Comparison of ENCODE assay signal across 7 cellular contexts in genomic region chr11:35678975-35679374, GRCh38.
"Had no signal": no experiment of that assay in that cellular context is flagged by ENCODE, and none has a peak within 500 bp of the region (broad histone marks: within the 10 kb centered on the region; RNA-seq: fewer than 3 reads in every experiment).

No MANE protein-coding gene starts in this region.

- H3K4me2 ChIP-seq: GM23338 had no signal

- H2AFZ ChIP-seq: GM23338 had no signal

- H3K27ac ChIP-seq: HL-60 had no signal

- H3K36me3 ChIP-seq: HAP-1 had no signal

- DNase-seq: H7, HFFc6, KG1 had no signal

- H3K4me3 ChIP-seq: GM23338, HAP-1 had no signal

- ATAC-seq: GM23338, HCT116 had no signal

- H3K9me3 ChIP-seq: HAP-1 had no signal
